In the genomic region with DNA sequence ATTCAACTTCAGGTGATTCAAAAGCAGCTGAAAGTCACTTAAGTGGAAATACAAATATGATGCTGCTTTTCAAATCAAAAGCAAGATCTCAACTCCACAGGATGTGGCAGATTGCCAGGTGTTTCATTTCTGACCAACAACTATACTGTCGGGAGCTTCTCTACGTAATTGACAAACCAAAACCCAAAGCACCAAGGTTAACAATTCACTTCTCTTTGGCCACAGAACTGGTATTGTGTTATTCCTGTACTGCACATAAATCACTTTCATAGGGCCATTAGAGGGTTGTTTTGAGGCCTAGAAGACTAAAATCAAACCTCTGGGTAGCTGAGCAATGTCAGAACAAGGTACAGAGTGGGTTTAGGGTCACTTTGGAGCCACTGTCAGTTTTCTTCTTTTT, we compare ENCODE assay signal across 10 cellular contexts.
A peak's percentile ranks its signal among the peaks of the same experiment; 100 is the strongest.
DNase-seq lines count a peak whose midpoint lies in the region; ATAC-seq and TF ChIP-seq lines count a peak whose summit lies in the region.
"Had no signal": no experiment of that assay in that cellular context is flagged by ENCODE, and none has a peak within 500 bp of the region (broad histone marks: within the 10 kb centered on the region; RNA-seq: fewer than 3 reads in every experiment).

No MANE protein-coding gene starts in this region.

- peak; percentile 98 for ATAC-seq in GM18508 (IDR thresholded peaks at IDR 0.05; ENCODE audit: insufficient read depth, unreplicated experiment)
- ATAC-seq in GM21737 (IDR thresholded peaks at IDR 0.05; ENCODE audit: unreplicated experiment): peak; percentile 100
- peak; percentile 46 for ATAC-seq in activated T-helper 17 cell treated with anti-CD3 and anti-CD28 coated beads, Interleukin-2, amount 50 U/mL, for 72 hours (replicated peaks)

- no peak for DNase-seq in stimulated activated CD4-positive, alpha-beta T cell treated with anti-CD3 and anti-CD28 coated beads, Interleukin-2, amount 100 ng/mL, for 48 hours
- DNase-seq in cardiac septum (ENCODE audit: low spot score): no peak
- DNase-seq in stimulated activated CD4-positive, alpha-beta T cell treated with anti-CD3 and anti-CD28 coated beads, Interleukin-4, amount 100 ng/mL, for 24 hours: no peak
- DNase-seq in Peyer's patch: no peak
- DNase-seq: central memory CD4-positive, alpha-beta T cell; naive B cell had no signal

- H3K36me3 ChIP-seq in KMS-11 (ENCODE audit: insufficient read depth): no peaks in the 10 kb centered on the region
- no peaks in the 10 kb centered on the region for H3K36me3 ChIP-seq in Peyer's patch

- no peak for TF ChIP-seq POLR2A in Peyer's patch (IDR thresholded peaks at IDR 0.05)

- TF ChIP-seq CTCF in KMS-11 (conservative IDR thresholded peaks at IDR 0.05; ENCODE audit: low read depth, low read length) (no peak), Peyer's patch (IDR thresholded peaks at IDR 0.05) (no peak)

- no peak overlapping the region for H3K4me3 Mint-ChIP-seq in activated T-helper 17 cell treated with anti-CD3 and anti-CD28 coated beads, Interleukin-2, amount 50 U/mL, for 72 hours
- H3K4me3 Mint-ChIP-seq: naive B cell had no signal

- peaks cover 5% of the 10 kb centered on the region for H3K9me3 Mint-ChIP-seq in activated T-helper 17 cell treated with anti-CD3 and anti-CD28 coated beads, Interleukin-2, amount 50 U/mL, for 72 hours

- H3K4me2 ChIP-seq in KMS-11: peak overlapping the region; percentile 38; the same call in 1 of the 2 replicates

- H4K20me1 ChIP-seq in KMS-11 (ENCODE audit: insufficient read depth): no peaks in the 10 kb centered on the region

- H3K27ac ChIP-seq in KMS-11 (no peak overlapping the region), Peyer's patch (no peak overlapping the region)

- intact Hi-C loops in cardiac septum (cut with DNase I): no loop called here

- no peaks in the 10 kb centered on the region for H3K36me3 Mint-ChIP-seq in activated T-helper 17 cell treated with anti-CD3 and anti-CD28 coated beads, Interleukin-2, amount 50 U/mL, for 72 hours (ENCODE audit: low read depth)

- H2AFZ ChIP-seq in KMS-11 (ENCODE audit: low read depth): no peak overlapping the region

- H3K79me2 ChIP-seq in KMS-11 (ENCODE audit: insufficient read depth, low read depth): no peaks in the 10 kb centered on the region

- no peaks in the 10 kb centered on the region for H3K4me1 Mint-ChIP-seq in activated T-helper 17 cell treated with anti-CD3 and anti-CD28 coated beads, Interleukin-2, amount 50 U/mL, for 72 hours

- H3K27me3 ChIP-seq in KMS-11 (ENCODE audit: insufficient read depth, low read depth): no peaks in the 10 kb centered on the region
- H3K27me3 ChIP-seq in Peyer's patch: no peaks in the 10 kb centered on the region

- H3K9ac ChIP-seq in KMS-11: no peak overlapping the region

- H3K4me3 ChIP-seq in KMS-11 (IDR thresholded peaks at IDR 0.05; ENCODE audit: insufficient read depth, low read depth, low read length) (no peak overlapping the region), Peyer's patch (no peak overlapping the region)

- no peaks in the 10 kb centered on the region for H3K27me3 Mint-ChIP-seq in activated T-helper 17 cell treated with anti-CD3 and anti-CD28 coated beads, Interleukin-2, amount 50 U/mL, for 72 hours
- H3K27me3 Mint-ChIP-seq: naive B cell had no signal

- no peak overlapping the region for H3K27ac Mint-ChIP-seq in activated T-helper 17 cell treated with anti-CD3 and anti-CD28 coated beads, Interleukin-2, amount 50 U/mL, for 72 hours

- H3K4me1 ChIP-seq in KMS-11 (ENCODE audit: low read depth, poor library complexity, severe bottlenecking) (peaks cover 27% of the 10 kb centered on the region), Peyer's patch (no peaks in the 10 kb centered on the region)

- no peaks in the 10 kb centered on the region for H3K9me3 ChIP-seq in Peyer's patch

Comparison
In these comparisons a context has a peak if more than half of its experiments do, and no peak if none do; other contexts are left out.
1. ATAC-seq: peak in every context shown above with its lines; median percentile 100 in GM21737; 98 in GM18508; 46 in activated T-helper 17 cell treated with anti-CD3 and anti-CD28 coated beads, Interleukin-2, amount 50 U/mL, for 72 hours.